In genomic region chr20:24836041-24836533, GRCh38 we compare ENCODE assay signal across 1 cellular context.
TF ChIP-seq lines count a peak whose summit lies in the region.

No MANE protein-coding gene starts in this region.

TF ChIP-seq in H1, 55 proteins besides CTCF, POLR2A, EP300 and RAD21 (continued from another document):
- no peak for TF ChIP-seq CHD7 (IDR thresholded peaks at IDR 0.05; ENCODE audit: insufficient replicate concordance, low read length)
- TF ChIP-seq CTBP2 (IDR thresholded peaks at IDR 0.05; ENCODE audit: borderline replicate concordance, insufficient read depth, insufficient read length, low read length) = no peak
- TF ChIP-seq TCF12 (IDR thresholded peaks at IDR 0.05; ENCODE audit: low read depth, low read length) = no peak
- TF ChIP-seq CHD1 (IDR thresholded peaks at IDR 0.05; ENCODE audit: low read depth, low read length) = no peak
- no peak for TF ChIP-seq JUN (IDR thresholded peaks at IDR 0.05; ENCODE audit: low read depth, low read length)
- TF ChIP-seq CEBPB (IDR thresholded peaks at IDR 0.05; ENCODE audit: low read depth, low read length) = no peak
- TF ChIP-seq SUZ12 (IDR thresholded peaks at IDR 0.05; ENCODE audit: low read length) = no peak
- no peak for TF ChIP-seq USF2 (IDR thresholded peaks at IDR 0.05; ENCODE audit: low read length)
